15 cellular contexts compared by ENCODE assay signal in genomic region chr1:97088386-97088785, GRCh38.
DNase-seq lines count a peak whose midpoint lies in the region; ATAC-seq and TF ChIP-seq lines count a peak whose summit lies in the region.
"Had no signal": no experiment of that assay in that cellular context is flagged by ENCODE, and none has a peak within 500 bp of the region (broad histone marks: within the 10 kb centered on the region; RNA-seq: fewer than 3 reads in every experiment).

No MANE protein-coding gene starts in this region.

- H3K27ac Mint-ChIP-seq in osteocyte (ENCODE audit: unreplicated experiment) (peak overlapping the region; percentile 52), endodermal cell (no peak overlapping the region)
- H3K27ac Mint-ChIP-seq: CD8-positive, alpha-beta T cell; H9 had no signal

- H3K27ac ChIP-seq in endodermal cell (ENCODE audit: low read depth, low read length) = no peak overlapping the region
- H3K27ac ChIP-seq: 22Rv1, GM23248 had no signal

- no peaks in the 10 kb centered on the region for H3K27me3 ChIP-seq in endodermal cell (ENCODE audit: control insufficient read depth, insufficient read depth, low read length, poor library complexity, severe bottlenecking)

- H3K4me3 Mint-ChIP-seq in osteocyte (ENCODE audit: unreplicated experiment) (no peak overlapping the region), endodermal cell (no peak overlapping the region)
- H3K4me3 Mint-ChIP-seq: CD14-positive monocyte; CD8-positive, alpha-beta T cell; H9 had no signal

- H3K9me3 Mint-ChIP-seq in osteocyte (ENCODE audit: unreplicated experiment) = no peaks in the 10 kb centered on the region
- H3K9me3 Mint-ChIP-seq in endodermal cell = no peaks in the 10 kb centered on the region
- H3K9me3 Mint-ChIP-seq: CD14-positive monocyte; CD8-positive, alpha-beta T cell; H9 had no signal

- DNase-seq in DMS 273 (lab: John Stamatoyannopoulos, UW; ENCODE audit: unreplicated experiment) (peak; percentile 22), DMS 273 treated with DMSO at 0.1 percent for 48 hours (lab: John Stamatoyannopoulos, UW) (no peak), OCI-M1 (lab: John Stamatoyannopoulos, UW) (peak; percentile 9), fibroblast of peridontal ligament (ENCODE audit: extremely low read depth) (peak; percentile 10), osteocyte (ENCODE audit: extremely low spot score, unreplicated experiment) (no peak), endodermal cell (no peak)
- DNase-seq in stimulated activated CD4-positive, alpha-beta T cell treated with anti-CD3 and anti-CD28 coated beads, Interleukin-4, amount 100 ng/mL, for 24 hours = no peak
- DNase-seq: CD8-positive, alpha-beta T cell; COR-L47; DMS53; GM23248; H9 had no signal

- no peak overlapping the region for H3K4me3 ChIP-seq in endodermal cell (ENCODE audit: low read length)
- H3K4me3 ChIP-seq: GM23248 had no signal

- H3K27me3 Mint-ChIP-seq in osteocyte (ENCODE audit: unreplicated experiment) (no peaks in the 10 kb centered on the region), endodermal cell (ENCODE audit: insufficient read depth) (no peaks in the 10 kb centered on the region)

- no peak overlapping the region for H3K9ac ChIP-seq in endodermal cell (ENCODE audit: extremely low read depth, low read length, poor library complexity, severe bottlenecking)
- H3K9ac ChIP-seq: GM23248 had no signal

- H3K4me1 Mint-ChIP-seq in osteocyte (ENCODE audit: unreplicated experiment) (peaks cover 25% of the 10 kb centered on the region), endodermal cell (no peaks in the 10 kb centered on the region)
- H3K4me1 Mint-ChIP-seq: CD14-positive monocyte had no signal

- no peaks in the 10 kb centered on the region for H3K36me3 ChIP-seq in endodermal cell (ENCODE audit: control insufficient read depth, insufficient read depth, low read length)

- H3K4me1 ChIP-seq in endodermal cell (ENCODE audit: control insufficient read depth, insufficient read depth, low read length) = no peaks in the 10 kb centered on the region

- no peak for ATAC-seq in HG02678 (IDR thresholded peaks at IDR 0.05; ENCODE audit: unreplicated experiment)
- ATAC-seq: CD8-positive, alpha-beta T cell had no signal

- 90% methylated on average over 1 of the region's 1 CpG; no CpG with 5 or more reads in 1 of the 2 experiments for WGBS in endodermal cell (ENCODE audit: insufficient coverage in 1 of 2, insufficient read length in 1 of 2), 2 experiments

- H3K36me3 Mint-ChIP-seq in osteocyte (ENCODE audit: unreplicated experiment) (peaks cover 10% of the 10 kb centered on the region), endodermal cell (ENCODE audit: low read depth) (no peaks in the 10 kb centered on the region)

- TF ChIP-seq CTCF in osteocyte (IDR thresholded peaks at IDR 0.05) (no peak), endodermal cell (conservative IDR thresholded peaks at IDR 0.05) (no peak)

- H3K9me3 ChIP-seq in endodermal cell (ENCODE audit: control insufficient read depth, low read length) = no peaks in the 10 kb centered on the region

Comparison
In these comparisons a context has a peak if more than half of its experiments do, and no peak if none do; other contexts are left out.
1. DNase-seq: peak in DMS 273 (single experiment), OCI-M1 (single experiment) and fibroblast of peridontal ligament (single experiment); none in DMS 273 treated with DMSO at 0.1 percent for 48 hours (single experiment), osteocyte (single experiment), stimulated activated CD4-positive, alpha-beta T cell treated with anti-CD3 and anti-CD28 coated beads, Interleukin-4, amount 100 ng/mL, for 24 hours (single experiment) and endodermal cell (single experiment).